Comparison of ENCODE assay signal across 17 cellular contexts in the genomic region with DNA sequence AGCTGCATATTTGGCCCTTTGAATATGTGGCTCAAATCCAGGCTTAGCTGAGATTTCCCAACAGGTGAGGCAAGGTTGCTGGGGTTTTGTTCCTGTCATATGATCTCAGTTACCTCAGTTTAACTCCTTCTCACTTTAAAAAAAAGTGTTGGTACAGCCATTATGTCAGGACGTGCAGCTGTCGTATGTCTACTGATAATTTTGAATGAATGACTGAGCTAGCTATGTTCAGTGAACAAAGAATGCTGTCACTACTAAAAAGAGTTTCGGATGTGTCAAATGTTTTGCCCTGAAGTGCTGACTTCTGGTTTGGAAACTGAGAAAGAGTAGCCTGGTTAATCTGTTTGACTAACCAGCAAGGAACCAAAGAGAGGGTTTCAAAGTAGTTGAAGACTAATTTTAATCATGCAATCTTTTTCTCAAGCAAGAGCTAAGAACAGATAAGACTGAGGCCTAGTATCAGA.
A peak's percentile ranks its signal among the peaks of the same experiment; 100 is the strongest.
DNase-seq lines count a peak whose midpoint lies in the region; ATAC-seq and TF ChIP-seq lines count a peak whose summit lies in the region.
"Had no signal": no experiment of that assay in that cellular context is flagged by ENCODE, and none has a peak within 500 bp of the region (broad histone marks: within the 10 kb centered on the region; RNA-seq: fewer than 3 reads in every experiment).

No MANE protein-coding gene starts in this region.

- ATAC-seq in activated CD4-positive, alpha-beta T cell treated with anti-CD3 and anti-CD28 coated beads for 36 hours: peak; percentile 53
- ATAC-seq in GM21528 (IDR thresholded peaks at IDR 0.05; ENCODE audit: low FRiP score, unreplicated experiment) (peak; percentile 91), HG03095 (IDR thresholded peaks at IDR 0.05; ENCODE audit: unreplicated experiment) (peak; percentile 98), psoas muscle (peak; percentile 65 to 87 (median 72)), natural killer cell (no peak), right cardiac atrium (no peak)

- no peak for TF ChIP-seq CTCF in psoas muscle (IDR thresholded peaks at IDR 0.05)
- TF ChIP-seq CTCF in natural killer cell (IDR thresholded peaks at IDR 0.05): no peak

- H3K36me3 ChIP-seq in psoas muscle (ENCODE audit: insufficient read depth in 1 of 2, low read depth in 1 of 2): no peaks in the 10 kb centered on the region
- H3K36me3 ChIP-seq: suprapubic skin had no signal

- H3K27ac Mint-ChIP-seq in activated CD4-positive, alpha-beta T cell treated with anti-CD3 and anti-CD28 coated beads for 36 hours: no peak overlapping the region
- no peak overlapping the region for H3K27ac Mint-ChIP-seq in natural killer cell
- H3K27ac Mint-ChIP-seq: activated naive CD4-positive, alpha-beta T cell treated with anti-CD3 and anti-CD28 coated beads, Interleukin-2, amount 50 U/mL, for 72 hours; dendritic cell treated with granulocyte-macrophage colony-stimulating factor and Interleukin-4, amounts not matched to agents 40 ng/mL and 50 ng/mL, for 4 days had no signal

- CTCF ChIA-PET in activated CD4-positive, alpha-beta T cell treated with anti-CD3 and anti-CD28 coated beads for 36 hours (lab: Charles Lee): interaction anchor here (0.7 kb wide), 1 partner anchor 261 kb away, joined by 3 read pairs; no protein-coding TSS in a partner anchor

- H3K27ac ChIP-seq in psoas muscle (no peak overlapping the region), right cardiac atrium (ENCODE audit: low read length) (no peak overlapping the region)
- H3K27ac ChIP-seq: parathyroid adenoma, suprapubic skin had no signal

- intact Hi-C loops in activated CD4-positive, alpha-beta T cell treated with anti-CD3 and anti-CD28 coated beads for 36 hours (cut with DNase I, micrococcal nuclease): no loop called here
- intact Hi-C loops in psoas muscle (cut with DNase I) (loop anchor here in 1 of 2 donors (5.0 to 10.0 kb wide), 2 partner anchors 107 to 485 kb away; partner anchors contain the start of gene NR3C1), natural killer cell (cut with micrococcal nuclease) (no loop called here), right cardiac atrium (cut with DNase I) (no loop called here)

- POLR2A ChIA-PET in activated CD4-positive, alpha-beta T cell treated with anti-CD3 and anti-CD28 coated beads for 36 hours (lab: Charles Lee): interaction anchor here (0.6 kb wide), 1 partner anchor 259 kb away, joined by 3 read pairs; no protein-coding TSS in a partner anchor

- H3K27me3 ChIP-seq in psoas muscle (ENCODE audit: insufficient read depth in 3 of 3, low read length in 2 of 3) (no peaks in the 10 kb centered on the region), right cardiac atrium (ENCODE audit: control insufficient read depth, insufficient read depth) (no peaks in the 10 kb centered on the region)
- H3K27me3 ChIP-seq: suprapubic skin had no signal

- H3K4me3 ChIP-seq in psoas muscle (no peak overlapping the region), right cardiac atrium (ENCODE audit: low read length) (no peak overlapping the region)
- H3K4me3 ChIP-seq: suprapubic skin had no signal

- no peak for DNase-seq in activated CD4-positive, alpha-beta T cell treated with anti-CD3 and anti-CD28 coated beads for 36 hours
- DNase-seq in activated CD4-positive, alpha-beta T cell treated with anti-CD3 and anti-CD28 coated beads, Interleukin-2, amount 50 U/mL, for 4 hours: no peak
- DNase-seq in psoas muscle: no peak
- DNase-seq in natural killer cell: no peak
- DNase-seq in H4 (ENCODE audit: low spot score): no peak
- no peak for DNase-seq in right cardiac atrium
- DNase-seq: 8988T; activated CD4-positive, alpha-beta T cell treated with anti-CD3 and anti-CD28 coated beads for 1 hour; GOT3; NCI-H2227 treated with DMSO at 0.1 percent for 48 hours; stimulated activated CD4-positive, alpha-beta T cell treated with anti-CD3 and anti-CD28 coated beads, Interleukin-4, amount 100 ng/mL, for 4 hours had no signal

- H3K36me3 Mint-ChIP-seq in activated CD4-positive, alpha-beta T cell treated with anti-CD3 and anti-CD28 coated beads for 36 hours (ENCODE audit: low read depth): no peaks in the 10 kb centered on the region
- H3K36me3 Mint-ChIP-seq in natural killer cell: no peaks in the 10 kb centered on the region
- H3K36me3 Mint-ChIP-seq: activated naive CD4-positive, alpha-beta T cell treated with anti-CD3 and anti-CD28 coated beads, Interleukin-2, amount 50 U/mL, for 72 hours had no signal

- H3K4me1 ChIP-seq in psoas muscle (peaks cover 35% of the 10 kb centered on the region), right cardiac atrium (ENCODE audit: control insufficient read depth, insufficient read depth, low read length) (no peaks in the 10 kb centered on the region)

- no peak overlapping the region for H3K4me3 Mint-ChIP-seq in activated CD4-positive, alpha-beta T cell treated with anti-CD3 and anti-CD28 coated beads for 36 hours
- H3K4me3 Mint-ChIP-seq in natural killer cell: no peak overlapping the region
- H3K4me3 Mint-ChIP-seq: dendritic cell treated with granulocyte-macrophage colony-stimulating factor and Interleukin-4, amounts not matched to agents 40 ng/mL and 50 ng/mL, for 4 days had no signal

- H3K27me3 Mint-ChIP-seq in activated CD4-positive, alpha-beta T cell treated with anti-CD3 and anti-CD28 coated beads for 36 hours: no peaks in the 10 kb centered on the region
- peaks cover 0 to 5% of the 10 kb centered on the region in 2 donors for H3K27me3 Mint-ChIP-seq in natural killer cell (ENCODE audit: low read depth in 2 of 2)
- H3K27me3 Mint-ChIP-seq: dendritic cell treated with granulocyte-macrophage colony-stimulating factor and Interleukin-4, amounts not matched to agents 40 ng/mL and 50 ng/mL, for 4 days had no signal

- peaks cover 2% of the 10 kb centered on the region for H3K9me3 Mint-ChIP-seq in activated CD4-positive, alpha-beta T cell treated with anti-CD3 and anti-CD28 coated beads for 36 hours (ENCODE audit: low read depth)
- H3K9me3 Mint-ChIP-seq in natural killer cell: no peaks in the 10 kb centered on the region

- WGBS in psoas muscle, 3 donors: 30 to 37% (median 35%) methylated on average over 3 of the region's 3 CpGs
- WGBS in right cardiac atrium: 61% methylated on average over 3 of the region's 3 CpGs

- no peaks in the 10 kb centered on the region for H3K9me3 ChIP-seq in psoas muscle
- H3K9me3 ChIP-seq in right cardiac atrium (ENCODE audit: control insufficient read depth, low read length): no peaks in the 10 kb centered on the region
- H3K9me3 ChIP-seq: suprapubic skin had no signal

- H3K4me1 Mint-ChIP-seq in activated CD4-positive, alpha-beta T cell treated with anti-CD3 and anti-CD28 coated beads for 36 hours: peaks cover 4% of the 10 kb centered on the region
- H3K4me1 Mint-ChIP-seq in natural killer cell: no peaks in the 10 kb centered on the region

Comparison
In these comparisons a context has a peak if more than half of its experiments do, and no peak if none do; other contexts are left out.
1. ATAC-seq: peak in activated CD4-positive, alpha-beta T cell treated with anti-CD3 and anti-CD28 coated beads for 36 hours (single experiment), GM21528 (single experiment), HG03095 (single experiment) and psoas muscle (4 of 4); none in natural killer cell (0 of 3) and right cardiac atrium (0 of 2).